20 cellular contexts compared by ENCODE assay signal in the genomic region with DNA sequence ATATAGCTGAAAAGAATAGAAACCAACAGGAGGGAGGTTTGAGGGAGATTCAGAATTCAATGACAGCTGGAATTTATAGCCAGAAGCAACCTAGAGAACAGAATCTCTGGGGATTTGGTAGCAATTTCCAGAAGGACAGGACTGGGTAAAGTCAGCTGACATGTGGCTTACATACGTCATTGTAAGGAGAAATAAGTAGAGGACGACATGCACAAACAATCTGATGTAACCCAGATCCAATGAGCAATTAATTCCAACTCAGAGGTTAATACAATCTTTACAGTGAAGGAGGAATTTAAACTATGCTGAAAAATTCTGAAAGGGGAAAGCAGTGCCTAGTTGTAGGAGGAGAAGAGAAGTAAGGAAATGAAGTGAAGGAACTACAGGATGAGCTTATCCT.
DNase-seq lines count a peak whose midpoint lies in the region; ATAC-seq and TF ChIP-seq lines count a peak whose summit lies in the region.
"Had no signal": no experiment of that assay in that cellular context is flagged by ENCODE, and none has a peak within 500 bp of the region (broad histone marks: within the 10 kb centered on the region; RNA-seq: fewer than 3 reads in every experiment).

No MANE protein-coding gene starts in this region.

- peaks cover 13% of the 10 kb centered on the region for H3K4me1 Mint-ChIP-seq in osteocyte (ENCODE audit: unreplicated experiment)
- H3K4me1 Mint-ChIP-seq in CD8-positive, alpha-beta T cell (ENCODE audit: low read depth), result no peaks in the 10 kb centered on the region
- H3K4me1 Mint-ChIP-seq: B cell had no signal

- no peak overlapping the region for H3K4me3 ChIP-seq in SK-N-MC
- no peak overlapping the region for H3K4me3 ChIP-seq in CD8-positive, alpha-beta T cell (ENCODE audit: low read depth, low read length)
- no peak overlapping the region for H3K4me3 ChIP-seq in right lobe of liver
- H3K4me3 ChIP-seq: MG63 had no signal

- TF ChIP-seq POLR2A in right lobe of liver (IDR thresholded peaks at IDR 0.05), result no peak

- no peaks in the 10 kb centered on the region for H3K27me3 Mint-ChIP-seq in osteocyte (ENCODE audit: unreplicated experiment)
- no peaks in the 10 kb centered on the region for H3K27me3 Mint-ChIP-seq in CD8-positive, alpha-beta T cell (ENCODE audit: low read depth)
- H3K27me3 Mint-ChIP-seq: B cell had no signal

- H3K9me3 ChIP-seq in SK-N-MC (ENCODE audit: low read depth, low read length) (no peaks in the 10 kb centered on the region; the same call in 1 of the 2 replicates), right lobe of liver (no peaks in the 10 kb centered on the region)
- no peaks in the 10 kb centered on the region for H3K9me3 ChIP-seq in CD8-positive, alpha-beta T cell (ENCODE audit: low read length)

- POLR2A ChIA-PET in CD8-positive, alpha-beta T cell (lab: Charles Lee), result no interaction called here
- POLR2A ChIA-PET in HEK293T (lab: Yijun Ruan, JAX), result no interaction called here

- H3K36me3 Mint-ChIP-seq in osteocyte (ENCODE audit: unreplicated experiment), result peaks cover 16% of the 10 kb centered on the region
- peaks cover 40% of the 10 kb centered on the region for H3K36me3 Mint-ChIP-seq in CD8-positive, alpha-beta T cell

- no peaks in the 10 kb centered on the region for H3K27me3 ChIP-seq in CD8-positive, alpha-beta T cell (ENCODE audit: insufficient read depth, low read length)
- H3K27me3 ChIP-seq in right lobe of liver, result no peaks in the 10 kb centered on the region
- H3K27me3 ChIP-seq: MG63 had no signal

- no peak overlapping the region for H3K4me3 Mint-ChIP-seq in osteocyte (ENCODE audit: unreplicated experiment)
- H3K4me3 Mint-ChIP-seq in CD8-positive, alpha-beta T cell, result no peak overlapping the region
- H3K4me3 Mint-ChIP-seq: B cell, H9 had no signal

- H3K36me3 ChIP-seq in SK-N-MC (ENCODE audit: insufficient read depth, low read length) (no peaks in the 10 kb centered on the region), right lobe of liver (no peaks in the 10 kb centered on the region)
- H3K36me3 ChIP-seq in CD8-positive, alpha-beta T cell (ENCODE audit: insufficient read depth, low read length), result no peaks in the 10 kb centered on the region
- H3K36me3 ChIP-seq: MG63 had no signal

- peak overlapping the region; percentile 77 for H3K27ac ChIP-seq in SK-N-MC
- H3K27ac ChIP-seq in CD8-positive, alpha-beta T cell (ENCODE audit: low read depth, low read length), result no peak overlapping the region
- H3K27ac ChIP-seq in right lobe of liver, result no peak overlapping the region

- H3K9me3 Mint-ChIP-seq in osteocyte (ENCODE audit: unreplicated experiment), result peaks cover 19% of the 10 kb centered on the region
- peaks cover 2% of the 10 kb centered on the region for H3K9me3 Mint-ChIP-seq in CD8-positive, alpha-beta T cell
- H3K9me3 Mint-ChIP-seq: H9 had no signal

- TF ChIP-seq CTCF in osteocyte (IDR thresholded peaks at IDR 0.05), result no peak
- TF ChIP-seq CTCF in CD8-positive, alpha-beta T cell (IDR thresholded peaks at IDR 0.05), result no peak
- TF ChIP-seq CTCF in right lobe of liver (IDR thresholded peaks at IDR 0.05), result no peak

- no peaks in the 10 kb centered on the region for H3K4me1 ChIP-seq in CD8-positive, alpha-beta T cell (ENCODE audit: insufficient read depth, low read length)
- H3K4me1 ChIP-seq in right lobe of liver, result no peaks in the 10 kb centered on the region

- intact Hi-C loops in CD8-positive, alpha-beta T cell (cut with DNase I, micrococcal nuclease), result no loop called here
- intact Hi-C loops in right lobe of liver (cut with DNase I), result no loop called here

- H3K9ac ChIP-seq in SK-N-MC (ENCODE audit: insufficient read length), result no peak overlapping the region

- peak overlapping the region; percentile 71 for H3K27ac Mint-ChIP-seq in osteocyte (ENCODE audit: unreplicated experiment)
- H3K27ac Mint-ChIP-seq in CD8-positive, alpha-beta T cell, result no peak overlapping the region
- H3K27ac Mint-ChIP-seq: B cell, H9 had no signal

- WGBS in right lobe of liver (ENCODE audit: insufficient coverage, low coverage, low lambda C conversion rate, missing lambda C conversion rate), result 97% methylated on average over 2 of the region's 2 CpGs

- no peak for ATAC-seq in CD8-positive, alpha-beta T cell
- no peak for ATAC-seq in right lobe of liver
- ATAC-seq: Panc1 had no signal

- DNase-seq in DMS 273 treated with DMSO at 0.1 percent for 48 hours (lab: John Stamatoyannopoulos, UW) (peak; percentile 7), SK-N-MC (ENCODE audit: low read depth, low spot score) (no peak), fibroblast of gingiva (ENCODE audit: low read depth) (peak; percentile 33), osteocyte (ENCODE audit: extremely low spot score, unreplicated experiment) (no peak), HEK293T (ENCODE audit: extremely low spot score) (no peak), right lobe of liver (no peak), DMS79 (lab: John Stamatoyannopoulos, UW) (no peak)
- DNase-seq in CD8-positive, alpha-beta T cell, result no peak
- DNase-seq: ACHN, COR-L47, DMS153, H9, Kasumi-1, MG63, NCI-H1092, NCI-H1436 treated with DMSO at 0.1 percent for 48 hours, NCI-H2029, NCI-H446 treated with DMSO at 0.1 percent for 48 hours had no signal

- CTCF ChIA-PET in CD8-positive, alpha-beta T cell (lab: Charles Lee), result no interaction called here
- CTCF ChIA-PET in HEK293T (lab: Yijun Ruan, JAX), result no interaction called here

TF ChIP-seq in HEK293T, 16 proteins besides CTCF, POLR2A, EP300 and RAD21:
- TF ChIP-seq SP1 (IDR thresholded peaks at IDR 0.05) (no peak), TARDBP (IDR thresholded peaks at IDR 0.05) (no peak), FOXK2 (IDR thresholded peaks at IDR 0.05) (no peak), ELF4 (IDR thresholded peaks at IDR 0.05) (no peak), FOXA1 (IDR thresholded peaks at IDR 0.05) (no peak), CTBP1 (IDR thresholded peaks at IDR 0.05; ENCODE audit: borderline replicate concordance) (no peak), NFRKB (IDR thresholded peaks at IDR 0.05) (no peak), SUZ12 (IDR thresholded peaks at IDR 0.05) (no peak)

Comparison
In these comparisons a context has a peak if more than half of its experiments do, and no peak if none do; other contexts are left out.
1. DNase-seq: peak in DMS 273 treated with DMSO at 0.1 percent for 48 hours (single experiment) and fibroblast of gingiva (single experiment); none in SK-N-MC (single experiment), osteocyte (single experiment), CD8-positive, alpha-beta T cell (0 of 7), HEK293T (single experiment), right lobe of liver (0 of 3) and DMS79 (single experiment).